ENCODE assay signal across 8 cellular contexts in the genomic region with DNA sequence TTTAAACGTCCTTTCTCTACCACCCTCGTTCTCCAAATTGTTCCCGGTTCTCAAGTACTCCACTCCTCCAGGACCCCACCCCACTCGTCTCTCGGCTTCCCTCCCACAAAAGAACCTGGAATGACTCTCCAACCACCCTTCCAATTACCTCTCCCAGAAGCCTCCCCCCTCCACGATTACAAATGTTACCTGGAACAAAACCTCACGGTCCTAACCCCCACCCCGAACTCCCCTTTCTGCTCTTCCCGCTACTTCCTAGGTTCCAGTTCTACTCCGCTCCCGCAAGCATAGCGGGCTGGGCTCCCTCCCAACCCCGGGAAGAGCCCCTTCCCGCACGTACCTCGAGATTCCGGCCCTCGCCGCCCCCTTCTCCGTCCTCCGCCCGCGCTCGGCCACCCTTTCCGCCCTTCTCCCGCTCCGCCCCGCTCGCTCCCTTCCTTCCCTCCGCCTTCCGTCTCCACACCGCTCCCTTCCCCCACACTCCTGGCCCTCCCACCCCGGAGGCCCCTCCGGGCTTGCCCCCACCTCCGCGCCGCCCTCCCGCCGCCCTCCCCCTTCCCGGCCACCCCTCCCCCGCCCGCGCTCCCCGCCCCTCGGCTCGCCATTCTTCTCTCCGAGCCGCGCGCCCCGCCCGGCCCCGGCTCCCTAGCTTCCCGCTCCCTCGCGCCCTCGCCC. TPM values are rescaled to one million over a fixed set of nuclear protein-coding genes. Genes with fewer than 3 reads are reported as not detected.
DNase-seq lines count a peak whose midpoint lies in the region; ATAC-seq, FAIRE-seq and TF ChIP-seq lines count a peak whose summit lies in the region.

No MANE protein-coding gene starts in this region.

- H3K27ac ChIP-seq in right cardiac atrium (ENCODE audit: low read length): peak overlapping the region; percentile 95
- peak overlapping the region in 1 of 2 donors; percentile 59 for H3K27ac ChIP-seq in aorta (ENCODE audit: low read depth in 1 of 2, low read length in 2 of 2)

- no peaks in the 10 kb centered on the region for H3K27me3 Mint-ChIP-seq in T-cell

- H3K27ac Mint-ChIP-seq in T-cell: peak overlapping the region; percentile 87 to 88

- no peaks in the 10 kb centered on the region for H3K9me3 ChIP-seq in MG63
- no peaks in the 10 kb centered on the region for H3K9me3 ChIP-seq in right cardiac atrium (ENCODE audit: control insufficient read depth, low read length)
- no peaks in the 10 kb centered on the region for H3K9me3 ChIP-seq in aorta (ENCODE audit: control insufficient read depth, low read length)

- H3K4me3 ChIP-seq in MG63: peak overlapping the region; percentile 89
- H3K4me3 ChIP-seq in right cardiac atrium (ENCODE audit: low read length): peak overlapping the region; percentile 94
- H3K4me3 ChIP-seq in aorta (ENCODE audit: low read length in 2 of 2): peak overlapping the region; percentile 81 to 98

- H3K27me3 ChIP-seq in MG63 (no peaks in the 10 kb centered on the region), right cardiac atrium (ENCODE audit: control insufficient read depth, insufficient read depth) (no peaks in the 10 kb centered on the region), aorta (ENCODE audit: control insufficient read depth in 1 of 2, insufficient read depth in 2 of 2, low read length in 1 of 2) (no peaks in the 10 kb centered on the region)

- no peak for FAIRE-seq in H54 (lab: Jason Lieb, UNC)

- no peaks in the 10 kb centered on the region for H3K9me3 Mint-ChIP-seq in T-cell

- peaks cover 57 to 68% (median 62%) of the 10 kb centered on the region in 3 donors for H3K4me1 Mint-ChIP-seq in T-cell

- ATAC-seq in T-cell (replicated peaks in 1 of 4): peak; percentile 61 to 69 (median 66)
- ATAC-seq in right cardiac atrium: peak; percentile 83 to 87
- peak; percentile 89 for ATAC-seq in aorta (ENCODE audit: low FRiP score)

- H3K4me3 Mint-ChIP-seq in T-cell: peak overlapping the region; percentile 92 to 95 (median 94)

- H3K36me3 ChIP-seq in MG63 (peaks cover 37% of the 10 kb centered on the region), aorta (ENCODE audit: control insufficient read depth in 1 of 2, insufficient read depth in 2 of 2, low read length in 1 of 2) (peaks cover 0 to 2% of the 10 kb centered on the region in 2 donors)

- CTCF ChIA-PET in T-cell (lab: Charles Lee): interaction anchor here (0.6 to 1.3 kb wide), 3 partner anchors 8 to 585 kb away, joined by 6 to 14 read pairs (median 6); no protein-coding TSS in a partner anchor

- intact Hi-C loops in right cardiac atrium (cut with DNase I) (no loop called here), aorta (cut with DNase I) (loop anchor here in 1 of 2 donors (10.0 kb wide), 2 partner anchors 53 to 287 kb away; a partner anchor contains a TSS)

- peak; percentile 49 for TF ChIP-seq POLR2A in H54 (IDR thresholded peaks at IDR 0.05; ENCODE audit: low read depth, low read length)

- peaks cover 8% of the 10 kb centered on the region for H3K36me3 Mint-ChIP-seq in T-cell

- POLR2A ChIA-PET in T-cell (lab: Charles Lee): interaction anchor here (0.6 to 0.7 kb wide), 7 partner anchors 55 to 764 kb away, joined by 3 to 8 read pairs (median 4); no protein-coding TSS in a partner anchor

- peak; percentile 86 for DNase-seq in EL
- peak; percentile 79 for DNase-seq in H54 (ENCODE audit: insufficient read length, low spot score)
- DNase-seq in MG63: peak; percentile 82
- peak in 27 of 34 experiments; percentile 4 to 66 (median 53) for DNase-seq in T-cell
- peak in 35 of 56 donors; percentile 22 to 82 (median 66) for DNase-seq in amygdala (lab: John Stamatoyannopoulos, UW)
- DNase-seq in right cardiac atrium: peak; percentile 87 to 92 (median 90)
- peak; percentile 74 for DNase-seq in retina
- DNase-seq in aorta: peak; percentile 91 to 94

- H3K4me1 ChIP-seq in right cardiac atrium (ENCODE audit: control insufficient read depth, insufficient read depth, low read length) (no peaks in the 10 kb centered on the region), aorta (ENCODE audit: control insufficient read depth in 1 of 2, insufficient read depth in 2 of 2, low read length in 2 of 2) (no peaks in the 10 kb centered on the region)

- WGBS in right cardiac atrium: 1% methylated on average over 56 of the region's 57 CpGs
- 1% methylated on average over 36 to 57 of the region's 57 CpGs for WGBS in aorta, 2 donors

RNA-seq across cellular contexts. Expression of a gene that starts 0.5 kb away (rescaled TPM):
- 125 and 166 TPM in 2 replicates for total RNA-seq in MG63 (2014; rRNA removed; shearing (Covaris generic); ENCODE audit: low replicate concordance)
- total RNA-seq in T-cell (100 to 1,000 TPM in 3 of 5 donors, 10 to 100 TPM in 2; 64.8 to 138 (median 124) TPM), right cardiac atrium (10 to 100 TPM; 48.5 to 60.3 (median 54.1) TPM), aorta (10 to 100 TPM; 73.2 to 77.3 TPM)
- polyA plus RNA-seq in right cardiac atrium (29.6 TPM), aorta (10 to 100 TPM; 53.3 to 53.8 TPM)

RNA-seq across cellular contexts. Expression of a gene that starts 0.6 kb away (rescaled TPM):
- total RNA-seq in MG63 (2014; rRNA removed; shearing (Covaris generic); ENCODE audit: low replicate concordance): 76.6 and 108 TPM in 2 replicates
- total RNA-seq in T-cell: 10 to 100 TPM; 30.3 to 42.5 (median 37.8) TPM
- 10 to 100 TPM; 21.3 to 35.1 (median 28.2) TPM for total RNA-seq in right cardiac atrium
- polyA plus RNA-seq in right cardiac atrium: 13.4 TPM
- 10 to 100 TPM; 34.9 to 37.6 TPM for total RNA-seq in aorta
- 10 to 100 TPM; 15.7 to 18.3 TPM for polyA plus RNA-seq in aorta

RNA-seq across cellular contexts. Expression of a gene that starts 26.4 kb away (rescaled TPM):
- total RNA-seq in MG63 (2014; rRNA removed; shearing (Covaris generic); ENCODE audit: low replicate concordance): 65.0 and 71.9 TPM in 2 replicates
- total RNA-seq in T-cell (1 to 10 TPM; 2.0 to 4.7 (median 3.4) TPM), right cardiac atrium (under 1 TPM; 0.18 to 0.89 (median 0.39) TPM), aorta (1 to 10 TPM in 1 of 2 donors, under 1 TPM in 1; 0.68 to 1.3 TPM)
- polyA plus RNA-seq in right cardiac atrium (0.50 TPM), aorta (under 1 TPM; 0.54 to 0.88 TPM)

RNA-seq across cellular contexts. Expression of a gene that starts 55.1 kb away (rescaled TPM):
- 13.1 and 33.6 TPM in 2 replicates for total RNA-seq in MG63 (2014; rRNA removed; shearing (Covaris generic); ENCODE audit: low replicate concordance)
- total RNA-seq in T-cell (10 to 100 TPM; 13.2 to 23.1 (median 17.3) TPM), right cardiac atrium (10 to 100 TPM; 19.8 to 30.4 (median 22.4) TPM), aorta (10 to 100 TPM; 49.6 to 67.1 TPM)
- polyA plus RNA-seq in right cardiac atrium (7.0 TPM), aorta (1 to 10 TPM; 6.1 to 8.0 TPM)

Comparison
In these comparisons a context has a peak if more than half of its experiments do, and no peak if none do; other contexts are left out.
1. RNA of a gene that starts 26.4 kb away (total RNA-seq): 65.0 to 71.9 TPM in MG63; 2.0 to 4.7 TPM in T-cell, 0.68 to 1.3 TPM in aorta and 0.18 to 0.89 TPM in right cardiac atrium; every median in the first group is over 10 times any median in the second.
2. Peak in every context shown above with its lines, with median percentiles within 50 percentile points of each other: DNase-seq, H3K4me3 ChIP-seq and ATAC-seq.